Comparison of ENCODE assay signal across 8 cellular contexts in genomic region chr4:164012396-164013027, GRCh38.
DNase-seq lines count a peak whose midpoint lies in the region; ATAC-seq, FAIRE-seq and TF ChIP-seq lines count a peak whose summit lies in the region.

No MANE protein-coding gene starts in this region.

- FAIRE-seq in keratinocyte (lab: Jason Lieb, UNC), result peak; percentile 36

- no peaks in the 10 kb centered on the region for H3K36me3 ChIP-seq in BE2C
- no peaks in the 10 kb centered on the region for H3K36me3 ChIP-seq in keratinocyte (ENCODE audit: control insufficient read depth in 2 of 2, extremely low read depth in 1 of 2, insufficient read depth in 2 of 2, low read length in 2 of 2)
- H3K36me3 ChIP-seq in gastroesophageal sphincter, result no peaks in the 10 kb centered on the region

- no peaks in the 10 kb centered on the region for H3K27me3 ChIP-seq in BE2C
- H3K27me3 ChIP-seq in keratinocyte (ENCODE audit: control insufficient read depth, extremely low read depth, insufficient read depth, low read length), result no peaks in the 10 kb centered on the region
- no peaks in the 10 kb centered on the region for H3K27me3 ChIP-seq in gastroesophageal sphincter

- TF ChIP-seq CTCF in BE2C (IDR thresholded peaks at IDR 0.05; ENCODE audit: low read depth, low read length), result peak; percentile 33
- TF ChIP-seq CTCF in keratinocyte (optimal IDR thresholded peaks at IDR 0.05 in 1 of 3, IDR thresholded peaks at IDR 0.05 in 1 of 3, conservative IDR thresholded peaks at IDR 0.05 in 1 of 3; ENCODE audit: extremely low read depth in 1 of 3, insufficient read depth in 2 of 3, low read length in 3 of 3), result peak; percentile 48 to 77 (median 63)
- no peak for TF ChIP-seq CTCF in gastroesophageal sphincter (IDR thresholded peaks at IDR 0.05)

- H3K4me3 ChIP-seq in BE2C (ENCODE audit: low read depth, low read length), result no peak overlapping the region
- H3K4me3 ChIP-seq in keratinocyte (ENCODE audit: control insufficient read depth in 2 of 3, extremely low read depth in 1 of 3, insufficient read depth in 2 of 3, low read depth in 1 of 3, low read length in 3 of 3), result no peak overlapping the region
- no peak overlapping the region for H3K4me3 ChIP-seq in gastroesophageal sphincter

- dilution Hi-C loops in keratinocyte (cut with MboI; ENCODE audit: extremely low pct_ligation_motif_present, low sequenced_read_pairs), result no loop called here

- H3K27ac ChIP-seq in keratinocyte (ENCODE audit: control insufficient read depth, insufficient read depth, low read length), result no peak overlapping the region
- no peak overlapping the region for H3K27ac ChIP-seq in gastroesophageal sphincter

- H4K20me1 ChIP-seq in keratinocyte (ENCODE audit: control insufficient read depth, extremely low read depth, insufficient read depth, low read length), result no peaks in the 10 kb centered on the region

- intact Hi-C loops in Right ventricle myocardium superior (cut with DNase I), result no loop called here

- H3K9me1 ChIP-seq in keratinocyte (ENCODE audit: control insufficient read depth, extremely low read depth, insufficient read depth, low read length), result no peaks in the 10 kb centered on the region

- H3K4me1 ChIP-seq in BE2C, result no peaks in the 10 kb centered on the region
- H3K4me1 ChIP-seq in keratinocyte (ENCODE audit: control insufficient read depth, extremely low read depth, insufficient read depth, low read length), result no peaks in the 10 kb centered on the region
- H3K4me1 ChIP-seq in gastroesophageal sphincter, result no peaks in the 10 kb centered on the region

- H3K4me2 ChIP-seq in keratinocyte (ENCODE audit: control insufficient read depth, extremely low read depth, insufficient read depth, low read depth, low read length), result no peak overlapping the region

- ATAC-seq in GM19023 (IDR thresholded peaks at IDR 0.05; ENCODE audit: unreplicated experiment) (peak; percentile 64), gastroesophageal sphincter (no peak), Right ventricle myocardium superior (ENCODE audit: poor library complexity) (no peak)

- no peak for TF ChIP-seq EP300 in gastroesophageal sphincter (IDR thresholded peaks at IDR 0.05)

- H3K9me3 ChIP-seq in BE2C (no peaks in the 10 kb centered on the region), keratinocyte (ENCODE audit: control insufficient read depth, low read depth, low read length) (no peaks in the 10 kb centered on the region), gastroesophageal sphincter (peaks cover 0 to 7% (median 0%) of the 10 kb centered on the region in 3 donors)

- 16 to 24% methylated on average over 3 of the region's 3 CpGs for WGBS in gastroesophageal sphincter (ENCODE audit: low coverage in 1 of 2), 2 donors

- H2AFZ ChIP-seq in keratinocyte (ENCODE audit: control insufficient read depth, low read length), result no peak overlapping the region

- no peaks in the 10 kb centered on the region for H3K79me2 ChIP-seq in keratinocyte (ENCODE audit: control insufficient read depth, insufficient read depth, low read length)

- DNase-seq in BE2C (peak; percentile 5), HPDE6-E6E7 (ENCODE audit: extremely low spot score) (peak; percentile 33), SW480 (ENCODE audit: low spot score) (peak; percentile 8), keratinocyte (ENCODE audit: low read depth, low spot score) (no peak), GM19238 (ENCODE audit: insufficient read length, low spot score) (no peak), Right ventricle myocardium superior (no peak)

- no peak for TF ChIP-seq POLR2A in gastroesophageal sphincter (IDR thresholded peaks at IDR 0.05)

- H3K9ac ChIP-seq in keratinocyte (ENCODE audit: control insufficient read depth, extremely low read depth, insufficient read depth, low read length), result no peak overlapping the region

Comparison
In these comparisons a context has a peak if more than half of its experiments do, and no peak if none do; other contexts are left out.
1. DNase-seq: peak in BE2C (single experiment), HPDE6-E6E7 (single experiment) and SW480 (single experiment); none in keratinocyte (single experiment), GM19238 (single experiment) and Right ventricle myocardium superior (single experiment).
2. CTCF ChIP-seq: peak in BE2C (single experiment) and keratinocyte (3 of 3); none in gastroesophageal sphincter (0 of 4).